19 cellular contexts compared by ENCODE assay signal in the genomic region with DNA sequence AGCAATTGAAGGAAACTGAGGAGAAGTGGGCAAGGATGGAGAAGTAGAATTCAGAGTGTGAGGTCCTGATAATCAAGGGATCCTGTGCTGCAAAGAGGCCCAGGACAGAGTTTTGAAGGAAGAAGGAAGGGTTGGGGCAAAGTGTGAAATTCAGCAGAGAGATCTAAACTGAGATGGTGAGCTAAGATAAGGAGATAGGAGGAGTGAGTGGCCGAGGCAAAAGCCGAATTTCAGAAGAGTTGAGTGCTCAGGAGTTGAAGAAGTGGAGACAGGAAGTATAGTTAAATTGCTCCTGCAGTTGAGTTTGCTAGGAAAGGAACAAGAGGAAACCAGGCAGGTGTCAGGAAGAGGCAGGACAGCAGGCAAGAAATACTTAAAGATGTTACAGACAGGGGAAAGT. TPM values are rescaled to one million over a fixed set of nuclear protein-coding genes. Genes with fewer than 3 reads are reported as not detected.
A peak's percentile ranks its signal among the peaks of the same experiment; 100 is the strongest.
DNase-seq lines count a peak whose midpoint lies in the region; ATAC-seq and TF ChIP-seq lines count a peak whose summit lies in the region.
"Had no signal": no experiment of that assay in that cellular context is flagged by ENCODE, and none has a peak within 500 bp of the region (broad histone marks: within the 10 kb centered on the region; RNA-seq: fewer than 3 reads in every experiment).

No MANE protein-coding gene starts in this region.

- no peaks in the 10 kb centered on the region for H3K36me3 ChIP-seq in GM23338 (ENCODE audit: insufficient read depth)
- H3K36me3 ChIP-seq: BE2C, SJSA1 had no signal

- peak overlapping the region; percentile 32; the same call in 1 of the 2 replicates for H2AFZ ChIP-seq in GM23338

- intact Hi-C loops in natural killer cell (cut with micrococcal nuclease), result loop anchor here (10.0 kb wide), 1 partner anchor 64 kb away; no protein-coding TSS in a partner anchor

- H3K4me3 Mint-ChIP-seq in T-helper 1 cell treated with Interleukin-12 subunit alpha and Interleukin-12 subunit beta and Interleukin-4 antibody, amounts not matched to agents 30 μg/mL and 1 μg/mL, for 36 hours, result peak overlapping the region; percentile 18
- no peak overlapping the region for H3K4me3 Mint-ChIP-seq in GM23338
- no peak overlapping the region for H3K4me3 Mint-ChIP-seq in activated naive CD8-positive, alpha-beta T cell treated with anti-CD3 and anti-CD28 coated beads for 36 hours
- H3K4me3 Mint-ChIP-seq in natural killer cell, result peak overlapping the region; percentile 0
- H3K4me3 Mint-ChIP-seq in activated T-cell treated with anti-CD3 and anti-CD28 coated beads, Interleukin-2, amount 50 U/mL, for 4 hours, result no peak overlapping the region

- no peaks in the 10 kb centered on the region for H3K9me2 ChIP-seq in GM23338 (ENCODE audit: insufficient read depth)

- H3K4me1 Mint-ChIP-seq in T-helper 1 cell treated with Interleukin-12 subunit alpha and Interleukin-12 subunit beta and Interleukin-4 antibody, amounts not matched to agents 30 μg/mL and 1 μg/mL, for 36 hours (ENCODE audit: low read depth), result peaks cover 19% of the 10 kb centered on the region
- H3K4me1 Mint-ChIP-seq in GM23338 (peaks cover 9% of the 10 kb centered on the region; the same call in 2 of the 3 replicates), natural killer cell (peaks cover 22% of the 10 kb centered on the region in 2 donors)
- peaks cover 9% of the 10 kb centered on the region for H3K4me1 Mint-ChIP-seq in activated naive CD8-positive, alpha-beta T cell treated with anti-CD3 and anti-CD28 coated beads for 36 hours
- peaks cover 13% of the 10 kb centered on the region for H3K4me1 Mint-ChIP-seq in activated T-cell treated with anti-CD3 and anti-CD28 coated beads, Interleukin-2, amount 50 U/mL, for 4 hours (ENCODE audit: low read depth)

- H3K36me3 Mint-ChIP-seq in T-helper 1 cell treated with Interleukin-12 subunit alpha and Interleukin-12 subunit beta and Interleukin-4 antibody, amounts not matched to agents 30 μg/mL and 1 μg/mL, for 36 hours (ENCODE audit: low read depth), result no peaks in the 10 kb centered on the region
- H3K36me3 Mint-ChIP-seq in GM23338 (ENCODE audit: low read depth), result no peaks in the 10 kb centered on the region
- no peaks in the 10 kb centered on the region for H3K36me3 Mint-ChIP-seq in activated naive CD8-positive, alpha-beta T cell treated with anti-CD3 and anti-CD28 coated beads for 36 hours
- no peaks in the 10 kb centered on the region for H3K36me3 Mint-ChIP-seq in natural killer cell
- no peaks in the 10 kb centered on the region for H3K36me3 Mint-ChIP-seq in activated T-cell treated with anti-CD3 and anti-CD28 coated beads, Interleukin-2, amount 50 U/mL, for 4 hours (ENCODE audit: insufficient read depth)

- H3K4me3 ChIP-seq in GM23338, result no peak overlapping the region
- H3K4me3 ChIP-seq: GM12878, SJSA1 had no signal

- DNase-seq in T-helper 1 cell (no peak), GM23338 (ENCODE audit: low spot score) (no peak), natural killer cell (no peak), SHP77 (lab: John Stamatoyannopoulos, UW) (no peak), DMS53 treated with DMSO at 0.1 percent for 48 hours (lab: John Stamatoyannopoulos, UW; ENCODE audit: unreplicated experiment) (no peak)
- no peak for DNase-seq in activated naive CD8-positive, alpha-beta T cell treated with anti-CD3 and anti-CD28 coated beads for 36 hours
- DNase-seq in activated T-cell treated with anti-CD3 and anti-CD28 coated beads, Interleukin-2, amount 50 U/mL, for 4 hours, result no peak
- DNase-seq: BE2C, DND-41, HCEC 1CT, NCI-H1436, NCI-H2029, NCI-H748 treated with DMSO at 0.1 percent for 48 hours, PC-3 had no signal

- no peaks in the 10 kb centered on the region for H3K79me2 ChIP-seq in GM23338 (replicated peaks; ENCODE audit: insufficient read depth)

- H3F3A ChIP-seq in GM23338 (replicated peaks; ENCODE audit: low read depth), result no peaks in the 10 kb centered on the region

- peaks cover 23% of the 10 kb centered on the region for H3K4me1 ChIP-seq in GM23338 (ENCODE audit: insufficient read depth)

- H3K27me3 Mint-ChIP-seq in T-helper 1 cell treated with Interleukin-12 subunit alpha and Interleukin-12 subunit beta and Interleukin-4 antibody, amounts not matched to agents 30 μg/mL and 1 μg/mL, for 36 hours (ENCODE audit: low read depth), result peaks cover 5% of the 10 kb centered on the region
- peaks cover 8% of the 10 kb centered on the region for H3K27me3 Mint-ChIP-seq in GM23338 (ENCODE audit: insufficient read depth, low read depth, poor library complexity)
- peaks cover 26% of the 10 kb centered on the region for H3K27me3 Mint-ChIP-seq in activated naive CD8-positive, alpha-beta T cell treated with anti-CD3 and anti-CD28 coated beads for 36 hours
- peaks cover 3 to 6% of the 10 kb centered on the region in 2 donors for H3K27me3 Mint-ChIP-seq in natural killer cell (ENCODE audit: low read depth in 2 of 2)
- H3K27me3 Mint-ChIP-seq in activated T-cell treated with anti-CD3 and anti-CD28 coated beads, Interleukin-2, amount 50 U/mL, for 4 hours (ENCODE audit: low read depth), result peaks cover 6% of the 10 kb centered on the region

- no peak overlapping the region for H3K4me2 ChIP-seq in GM23338

- peaks cover 7% of the 10 kb centered on the region for H3K27me3 ChIP-seq in GM23338 (ENCODE audit: insufficient read depth)
- H3K27me3 ChIP-seq: BE2C, SJSA1 had no signal

- H4K20me1 ChIP-seq in GM23338 (replicated peaks; ENCODE audit: insufficient read depth), result no peaks in the 10 kb centered on the region

- H3K27ac ChIP-seq in GM23338 (ENCODE audit: low read depth), result no peak overlapping the region
- H3K27ac ChIP-seq: 22Rv1, RWPE1, SJSA1 had no signal

- H3K9me3 Mint-ChIP-seq in T-helper 1 cell treated with Interleukin-12 subunit alpha and Interleukin-12 subunit beta and Interleukin-4 antibody, amounts not matched to agents 30 μg/mL and 1 μg/mL, for 36 hours, result no peaks in the 10 kb centered on the region
- H3K9me3 Mint-ChIP-seq in GM23338, result no peaks in the 10 kb centered on the region
- no peaks in the 10 kb centered on the region for H3K9me3 Mint-ChIP-seq in activated naive CD8-positive, alpha-beta T cell treated with anti-CD3 and anti-CD28 coated beads for 36 hours
- H3K9me3 Mint-ChIP-seq in natural killer cell, result no peaks in the 10 kb centered on the region
- H3K9me3 Mint-ChIP-seq in activated T-cell treated with anti-CD3 and anti-CD28 coated beads, Interleukin-2, amount 50 U/mL, for 4 hours, result no peaks in the 10 kb centered on the region

- no peak for TF ChIP-seq CTCF in GM23338 (conservative IDR thresholded peaks at IDR 0.05; ENCODE audit: low read depth in 2 of 2)
- no peak for TF ChIP-seq CTCF in natural killer cell (IDR thresholded peaks at IDR 0.05)

- ATAC-seq in GM23338, result no peak
- no peak for ATAC-seq in natural killer cell
- ATAC-seq in activated T-cell treated with anti-CD3 and anti-CD28 coated beads, Interleukin-2, amount 50 U/mL, for 4 hours, result no peak
- ATAC-seq: GM12878, PC-3 had no signal

- H3K27ac Mint-ChIP-seq in T-helper 1 cell treated with Interleukin-12 subunit alpha and Interleukin-12 subunit beta and Interleukin-4 antibody, amounts not matched to agents 30 μg/mL and 1 μg/mL, for 36 hours, result peak overlapping the region; percentile 37
- H3K27ac Mint-ChIP-seq in GM23338 (no peak overlapping the region), natural killer cell (no peak overlapping the region)
- H3K27ac Mint-ChIP-seq in activated naive CD8-positive, alpha-beta T cell treated with anti-CD3 and anti-CD28 coated beads for 36 hours, result peak overlapping the region; percentile 13

RNA-seq across cellular contexts. Expression of a gene that starts 16.4 kb away (rescaled TPM):
- total RNA-seq in GM23338 (2014; rRNA removed; shearing (Covaris generic)), result 30.4 and 32.1 TPM in 2 replicates
- 9.6 and 10.1 TPM in 2 replicates for polyA plus RNA-seq in GM23338 (2016; fragmentation: Nextera tagmentation; extraction: Ambion mirVana)
- 10 to 100 TPM; 53.5 to 57.8 TPM for total RNA-seq in activated naive CD8-positive, alpha-beta T cell treated with anti-CD3 and anti-CD28 coated beads for 36 hours
- total RNA-seq in natural killer cell, result 100 to 1,000 TPM; 137 to 197 (median 178) TPM
- 100 to 1,000 TPM in 2 of 3 donors, 10 to 100 TPM in 1; 98.2 to 136 (median 135) TPM for total RNA-seq in activated T-cell treated with anti-CD3 and anti-CD28 coated beads, Interleukin-2, amount 50 U/mL, for 4 hours

RNA-seq across cellular contexts. Expression of a gene that starts 33.0 kb away (rescaled TPM):
- total RNA-seq in GM23338 (2014; rRNA removed; shearing (Covaris generic)), result 8.5 and 9.5 TPM in 2 replicates
- polyA plus RNA-seq in GM23338 (2016; fragmentation: Nextera tagmentation; extraction: Ambion mirVana), result 1.8 and 2.9 TPM in 2 replicates
- 1 to 10 TPM; 5.2 to 5.3 TPM for total RNA-seq in activated naive CD8-positive, alpha-beta T cell treated with anti-CD3 and anti-CD28 coated beads for 36 hours
- total RNA-seq in natural killer cell, result under 1 TPM; 0.16 to 0.66 (median 0.43) TPM
- total RNA-seq in activated T-cell treated with anti-CD3 and anti-CD28 coated beads, Interleukin-2, amount 50 U/mL, for 4 hours, result 1 to 10 TPM; 5.3 to 7.7 (median 7.7) TPM

RNA-seq across cellular contexts. Expression of a gene that starts 56.1 kb away (rescaled TPM):
- total RNA-seq in GM23338 (2014; rRNA removed; shearing (Covaris generic)), result 26.0 and 34.8 TPM in 2 replicates
- polyA plus RNA-seq in GM23338 (2016; fragmentation: Nextera tagmentation; extraction: Ambion mirVana), result 18.7 and 25.1 TPM in 2 replicates
- total RNA-seq in activated naive CD8-positive, alpha-beta T cell treated with anti-CD3 and anti-CD28 coated beads for 36 hours, result 100 to 1,000 TPM; 112 to 113 TPM
- total RNA-seq in natural killer cell, result 10 to 100 TPM; 31.8 to 34.6 (median 32.7) TPM
- 10 to 100 TPM; 40.8 to 49.0 (median 41.4) TPM for total RNA-seq in activated T-cell treated with anti-CD3 and anti-CD28 coated beads, Interleukin-2, amount 50 U/mL, for 4 hours

Comparison
In these comparisons a context has a peak if more than half of its experiments do, and no peak if none do; other contexts are left out.
1. H3K27ac Mint-ChIP-seq: peak in T-helper 1 cell treated with Interleukin-12 subunit alpha and Interleukin-12 subunit beta and Interleukin-4 antibody, amounts not matched to agents 30 μg/mL and 1 μg/mL, for 36 hours (single experiment) and activated naive CD8-positive, alpha-beta T cell treated with anti-CD3 and anti-CD28 coated beads for 36 hours (single experiment); none in GM23338 (single experiment) and natural killer cell (0 of 2).
2. H3K4me3 Mint-ChIP-seq: peak in T-helper 1 cell treated with Interleukin-12 subunit alpha and Interleukin-12 subunit beta and Interleukin-4 antibody, amounts not matched to agents 30 μg/mL and 1 μg/mL, for 36 hours (single experiment) and natural killer cell (single experiment); none in GM23338 (single experiment), activated naive CD8-positive, alpha-beta T cell treated with anti-CD3 and anti-CD28 coated beads for 36 hours (single experiment) and activated T-cell treated with anti-CD3 and anti-CD28 coated beads, Interleukin-2, amount 50 U/mL, for 4 hours (single experiment).